28 cellular contexts compared by ENCODE assay signal in the genomic region with DNA sequence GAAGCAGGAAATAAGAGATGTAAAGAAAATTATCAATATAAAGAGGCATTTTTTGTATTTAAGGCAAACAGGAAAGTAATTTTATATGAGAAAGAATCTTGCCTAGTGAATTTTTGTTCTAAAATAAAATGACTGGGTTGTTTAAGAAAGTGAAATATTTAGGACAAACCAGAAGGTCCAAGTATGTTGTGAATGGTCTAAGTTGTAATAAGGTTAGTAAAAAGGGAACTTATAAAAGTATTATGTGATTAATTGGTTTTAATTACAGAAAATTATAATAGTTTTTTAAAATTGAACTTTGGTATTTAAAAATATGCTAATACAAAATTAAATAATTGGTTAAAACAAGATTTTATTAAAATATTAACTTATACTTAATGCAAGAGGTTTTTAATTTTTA. TPM values are rescaled to one million over a fixed set of nuclear protein-coding genes. Genes with fewer than 3 reads are reported as not detected.
"Had no signal": no experiment of that assay in that cellular context is flagged by ENCODE, and none has a peak within 500 bp of the region (broad histone marks: within the 10 kb centered on the region; RNA-seq: fewer than 3 reads in every experiment).

No MANE protein-coding gene starts in this region.

- H3K9me3 ChIP-seq: SJCRH30, SK-N-SH had no signal

- DNase-seq: activated CD4-positive, alpha-beta T cell treated with anti-CD3 and anti-CD28 coated beads for 48 hours; activated CD4-positive, alpha-beta T cell treated with anti-CD3 and anti-CD28 coated beads, Interleukin-2, amount 50 U/mL, for 4 hours; activated CD8-positive, alpha-beta memory T cell treated with anti-CD3 and anti-CD28 coated beads, Interleukin-2, amount 50 U/mL, for 48 hours; activated CD8-positive, alpha-beta T cell treated with anti-CD3 and anti-CD28 coated beads, Interleukin-2, amount 10 ng/mL, durations not matched to agents 7 days and 5 days; activated effector memory CD4-positive, alpha-beta T cell treated with Interleukin-2 at 50 U/mL for 16 hours; activated naive CD4-positive, alpha-beta T cell; activated T-cell treated with anti-CD3 and anti-CD28 coated beads, Interleukin-2, amount 50 U/mL, for 1 hour; aorta; central memory CD4-positive, alpha-beta T cell; MM.1S; NCI-H1092; NCI-H1417; NCI-H1930; NCI-H2107; NCI-H2171 treated with DMSO at 0.1 percent for 48 hours; NCI-H226; NCI-H526; NCI-H774; Peyer's patch; Right ventricle myocardium superior; SJCRH30; SK-N-SH; T-helper 1 cell; WERI-Rb-1 had no signal

- H3K4me2 ChIP-seq: KMS-11, SK-N-SH had no signal

- H3K9ac ChIP-seq: KMS-11, SK-N-SH had no signal

- H3K4me3 ChIP-seq: Peyer's patch, SJCRH30 had no signal

- ATAC-seq: activated CD8-positive, alpha-beta T cell treated with anti-CD3 and anti-CD28 coated beads, Interleukin-2, amount 10 ng/mL, durations not matched to agents 7 days and 5 days had no signal

- H3K27ac ChIP-seq: KMS-11, Peyer's patch, RWPE1, SJCRH30, WERI-Rb-1 had no signal

- FAIRE-seq: bronchial epithelial cell had no signal

- H3K4me1 ChIP-seq: Peyer's patch, SJCRH30 had no signal

- H3K27me3 ChIP-seq: Peyer's patch, SJCRH30 had no signal

- H3K36me3 ChIP-seq: Peyer's patch, SJCRH30, WERI-Rb-1 had no signal

RNA-seq across cellular contexts. Expression of gene FEZ1, which starts 46.6 kb away (rescaled TPM):
- total RNA-seq: T-helper 2 cell treated with Interferon-gamma antibody and Interleukin-4, amounts not matched to agents 100 ng/mL and 5 ng/mL, for 36 hours had no signal
